In the genomic region with DNA sequence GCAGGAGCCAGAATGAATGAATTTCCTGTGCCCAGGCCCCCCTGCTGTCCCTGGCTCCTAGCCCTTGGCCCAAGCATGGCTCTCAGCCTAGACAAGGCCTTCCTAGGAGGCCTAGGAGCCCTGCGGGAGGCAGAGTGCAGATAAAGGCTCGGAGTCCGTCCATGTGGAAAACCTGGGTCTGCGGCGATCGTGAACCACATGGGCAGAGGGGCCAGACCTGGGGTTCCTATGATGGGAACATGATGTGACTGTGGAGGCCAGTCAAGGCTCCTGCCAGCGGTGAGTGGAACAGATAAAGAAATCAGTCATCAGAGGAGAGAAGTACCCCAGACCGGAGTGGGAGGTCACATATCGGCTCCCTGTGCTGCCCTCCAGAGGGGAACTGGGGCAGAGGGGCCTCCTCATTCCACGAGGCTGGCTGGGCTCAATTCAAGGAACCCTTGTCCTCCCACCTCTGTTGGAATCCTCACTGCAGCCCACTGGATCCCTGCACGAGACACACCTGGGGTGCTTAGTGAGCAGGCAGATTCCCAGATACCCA, we compare ENCODE assay signal across 1 cellular context.
TF ChIP-seq lines count a peak whose summit lies in the region.

No MANE protein-coding gene starts in this region.

TF ChIP-seq in HepG2, 621 proteins besides CTCF, POLR2A, EP300 and RAD21 (continued from another document and continues in another):
- TF ChIP-seq, protein P1, sequence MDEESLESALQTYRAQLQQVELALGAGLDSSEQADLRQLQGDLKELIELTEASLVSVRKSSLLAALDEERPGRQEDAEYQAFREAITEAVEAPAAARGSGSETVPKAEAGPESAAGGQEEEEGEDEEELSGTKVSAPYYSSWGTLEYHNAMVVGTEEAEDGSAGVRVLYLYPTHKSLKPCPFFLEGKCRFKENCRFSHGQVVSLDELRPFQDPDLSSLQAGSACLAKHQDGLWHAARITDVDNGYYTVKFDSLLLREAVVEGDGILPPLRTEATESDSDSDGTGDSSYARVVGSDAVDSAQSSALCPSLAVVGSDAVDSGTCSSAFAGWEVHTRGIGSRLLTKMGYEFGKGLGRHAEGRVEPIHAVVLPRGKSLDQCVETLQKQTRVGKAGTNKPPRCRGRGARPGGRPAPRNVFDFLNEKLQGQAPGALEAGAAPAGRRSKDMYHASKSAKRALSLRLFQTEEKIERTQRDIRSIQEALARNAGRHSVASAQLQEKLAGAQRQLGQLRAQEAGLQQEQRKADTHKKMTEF (CRISPR knock-in tag; IDR thresholded peaks at IDR 0.05), result 0 out of 2 replicates have a peak, but pooled peaks have one; percentile 20
- TF ChIP-seq KDM6A (CRISPR knock-in tag; IDR thresholded peaks at IDR 0.05; ENCODE audit: low read depth) (no peak), NONO (IDR thresholded peaks at IDR 0.05) (no peak), NONO (CRISPR knock-in tag; conservative IDR thresholded peaks at IDR 0.05) (no peak), SUZ12 (IDR thresholded peaks at IDR 0.05; ENCODE audit: low read depth, low read length) (no peak), ZNF260 (CRISPR knock-in tag; IDR thresholded peaks at IDR 0.05; ENCODE audit: borderline replicate concordance, low read depth) (no peak), SALL1 (CRISPR knock-in tag; IDR thresholded peaks at IDR 0.05) (peak; percentile 49; the same call in 1 of the 2 replicates), ZNF101 (CRISPR knock-in tag; IDR thresholded peaks at IDR 0.05; ENCODE audit: borderline replicate concordance, low read depth) (no peak), ATRX (CRISPR knock-in tag; IDR thresholded peaks at IDR 0.05; ENCODE audit: borderline replicate concordance) (no peak), EED (CRISPR knock-in tag; IDR thresholded peaks at IDR 0.05) (no peak), ZSCAN9 (CRISPR knock-in tag; IDR thresholded peaks at IDR 0.05; ENCODE audit: borderline replicate concordance) (no peak), ZNF589 (CRISPR knock-in tag; conservative IDR thresholded peaks at IDR 0.05) (no peak), HOXA7 (CRISPR knock-in tag; IDR thresholded peaks at IDR 0.05) (no peak), ISX (CRISPR knock-in tag; conservative IDR thresholded peaks at IDR 0.05) (no peak), WIZ (CRISPR knock-in tag; IDR thresholded peaks at IDR 0.05) (no peak), STAG1 (CRISPR knock-in tag; IDR thresholded peaks at IDR 0.05) (peak; percentile 83), ZNF205 (CRISPR knock-in tag; IDR thresholded peaks at IDR 0.05) (no peak), ATM (IDR thresholded peaks at IDR 0.05; ENCODE audit: borderline replicate concordance) (no peak), MEF2D (CRISPR knock-in tag; IDR thresholded peaks at IDR 0.05) (no peak), MATR3 (CRISPR knock-in tag; IDR thresholded peaks at IDR 0.05) (no peak), KLF15 (CRISPR knock-in tag; IDR thresholded peaks at IDR 0.05; ENCODE audit: borderline replicate concordance) (no peak), DMAP1 (CRISPR knock-in tag; IDR thresholded peaks at IDR 0.05) (no peak), BRD4 (CRISPR knock-in tag; IDR thresholded peaks at IDR 0.05) (no peak), SNAPC2 (CRISPR knock-in tag; IDR thresholded peaks at IDR 0.05) (no peak), CBFB (CRISPR knock-in tag; IDR thresholded peaks at IDR 0.05) (no peak), RFX1 (IDR thresholded peaks at IDR 0.05) (no peak), MAFK (conservative IDR thresholded peaks at IDR 0.05 in 1 of 2, IDR thresholded peaks at IDR 0.05 in 1 of 2; ENCODE audit: low read length in 2 of 2) (no peak), ZNF12 (CRISPR knock-in tag; IDR thresholded peaks at IDR 0.05) (no peak), JDP2 (CRISPR knock-in tag; IDR thresholded peaks at IDR 0.05; ENCODE audit: borderline replicate concordance) (no peak), PHF8 (CRISPR knock-in tag; IDR thresholded peaks at IDR 0.05) (no peak), ZNF367 (CRISPR knock-in tag; IDR thresholded peaks at IDR 0.05; ENCODE audit: borderline replicate concordance) (no peak), NCOA5 (CRISPR knock-in tag; IDR thresholded peaks at IDR 0.05) (no peak), ZNF709 (CRISPR knock-in tag; IDR thresholded peaks at IDR 0.05) (no peak)
- TF ChIP-seq, protein P2, sequence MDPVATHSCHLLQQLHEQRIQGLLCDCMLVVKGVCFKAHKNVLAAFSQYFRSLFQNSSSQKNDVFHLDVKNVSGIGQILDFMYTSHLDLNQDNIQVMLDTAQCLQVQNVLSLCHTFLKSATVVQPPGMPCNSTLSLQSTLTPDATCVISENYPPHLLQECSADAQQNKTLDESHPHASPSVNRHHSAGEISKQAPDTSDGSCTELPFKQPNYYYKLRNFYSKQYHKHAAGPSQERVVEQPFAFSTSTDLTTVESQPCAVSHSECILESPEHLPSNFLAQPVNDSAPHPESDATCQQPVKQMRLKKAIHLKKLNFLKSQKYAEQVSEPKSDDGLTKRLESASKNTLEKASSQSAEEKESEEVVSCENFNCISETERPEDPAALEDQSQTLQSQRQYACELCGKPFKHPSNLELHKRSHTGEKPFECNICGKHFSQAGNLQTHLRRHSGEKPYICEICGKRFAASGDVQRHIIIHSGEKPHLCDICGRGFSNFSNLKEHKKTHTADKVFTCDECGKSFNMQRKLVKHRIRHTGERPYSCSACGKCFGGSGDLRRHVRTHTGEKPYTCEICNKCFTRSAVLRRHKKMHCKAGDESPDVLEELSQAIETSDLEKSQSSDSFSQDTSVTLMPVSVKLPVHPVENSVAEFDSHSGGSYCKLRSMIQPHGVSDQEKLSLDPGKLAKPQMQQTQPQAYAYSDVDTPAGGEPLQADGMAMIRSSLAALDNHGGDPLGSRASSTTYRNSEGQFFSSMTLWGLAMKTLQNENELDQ (CRISPR knock-in tag; IDR thresholded peaks at IDR 0.05; ENCODE audit: borderline replicate concordance), result no peak
- TF ChIP-seq, protein P3, sequence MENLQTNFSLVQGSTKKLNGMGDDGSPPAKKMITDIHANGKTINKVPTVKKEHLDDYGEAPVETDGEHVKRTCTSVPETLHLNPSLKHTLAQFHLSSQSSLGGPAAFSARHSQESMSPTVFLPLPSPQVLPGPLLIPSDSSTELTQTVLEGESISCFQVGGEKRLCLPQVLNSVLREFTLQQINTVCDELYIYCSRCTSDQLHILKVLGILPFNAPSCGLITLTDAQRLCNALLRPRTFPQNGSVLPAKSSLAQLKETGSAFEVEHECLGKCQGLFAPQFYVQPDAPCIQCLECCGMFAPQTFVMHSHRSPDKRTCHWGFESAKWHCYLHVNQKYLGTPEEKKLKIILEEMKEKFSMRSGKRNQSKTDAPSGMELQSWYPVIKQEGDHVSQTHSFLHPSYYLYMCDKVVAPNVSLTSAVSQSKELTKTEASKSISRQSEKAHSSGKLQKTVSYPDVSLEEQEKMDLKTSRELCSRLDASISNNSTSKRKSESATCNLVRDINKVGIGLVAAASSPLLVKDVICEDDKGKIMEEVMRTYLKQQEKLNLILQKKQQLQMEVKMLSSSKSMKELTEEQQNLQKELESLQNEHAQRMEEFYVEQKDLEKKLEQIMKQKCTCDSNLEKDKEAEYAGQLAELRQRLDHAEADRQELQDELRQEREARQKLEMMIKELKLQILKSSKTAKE (CRISPR knock-in tag; IDR thresholded peaks at IDR 0.05; ENCODE audit: borderline replicate concordance), result no peak
- TF ChIP-seq, protein P4, sequence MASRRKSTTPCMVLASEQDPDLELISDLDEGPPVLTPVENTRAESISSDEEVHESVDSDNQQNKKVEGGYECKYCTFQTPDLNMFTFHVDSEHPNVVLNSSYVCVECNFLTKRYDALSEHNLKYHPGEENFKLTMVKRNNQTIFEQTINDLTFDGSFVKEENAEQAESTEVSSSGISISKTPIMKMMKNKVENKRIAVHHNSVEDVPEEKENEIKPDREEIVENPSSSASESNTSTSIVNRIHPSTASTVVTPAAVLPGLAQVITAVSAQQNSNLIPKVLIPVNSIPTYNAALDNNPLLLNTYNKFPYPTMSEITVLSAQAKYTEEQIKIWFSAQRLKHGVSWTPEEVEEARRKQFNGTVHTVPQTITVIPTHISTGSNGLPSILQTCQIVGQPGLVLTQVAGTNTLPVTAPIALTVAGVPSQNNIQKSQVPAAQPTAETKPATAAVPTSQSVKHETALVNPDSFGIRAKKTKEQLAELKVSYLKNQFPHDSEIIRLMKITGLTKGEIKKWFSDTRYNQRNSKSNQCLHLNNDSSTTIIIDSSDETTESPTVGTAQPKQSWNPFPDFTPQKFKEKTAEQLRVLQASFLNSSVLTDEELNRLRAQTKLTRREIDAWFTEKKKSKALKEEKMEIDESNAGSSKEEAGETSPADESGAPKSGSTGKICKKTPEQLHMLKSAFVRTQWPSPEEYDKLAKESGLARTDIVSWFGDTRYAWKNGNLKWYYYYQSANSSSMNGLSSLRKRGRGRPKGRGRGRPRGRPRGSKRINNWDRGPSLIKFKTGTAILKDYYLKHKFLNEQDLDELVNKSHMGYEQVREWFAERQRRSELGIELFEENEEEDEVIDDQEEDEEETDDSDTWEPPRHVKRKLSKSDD (CRISPR knock-in tag; IDR thresholded peaks at IDR 0.05; ENCODE audit: low read depth), result 0 out of 2 replicates have a peak, but pooled peaks have one; percentile 40
- TF ChIP-seq, protein P5, sequence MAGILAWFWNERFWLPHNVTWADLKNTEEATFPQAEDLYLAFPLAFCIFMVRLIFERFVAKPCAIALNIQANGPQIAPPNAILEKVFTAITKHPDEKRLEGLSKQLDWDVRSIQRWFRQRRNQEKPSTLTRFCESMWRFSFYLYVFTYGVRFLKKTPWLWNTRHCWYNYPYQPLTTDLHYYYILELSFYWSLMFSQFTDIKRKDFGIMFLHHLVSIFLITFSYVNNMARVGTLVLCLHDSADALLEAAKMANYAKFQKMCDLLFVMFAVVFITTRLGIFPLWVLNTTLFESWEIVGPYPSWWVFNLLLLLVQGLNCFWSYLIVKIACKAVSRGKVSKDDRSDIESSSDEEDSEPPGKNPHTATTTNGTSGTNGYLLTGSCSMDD (CRISPR knock-in tag; IDR thresholded peaks at IDR 0.05), result no peak
- TF ChIP-seq, protein P6, sequence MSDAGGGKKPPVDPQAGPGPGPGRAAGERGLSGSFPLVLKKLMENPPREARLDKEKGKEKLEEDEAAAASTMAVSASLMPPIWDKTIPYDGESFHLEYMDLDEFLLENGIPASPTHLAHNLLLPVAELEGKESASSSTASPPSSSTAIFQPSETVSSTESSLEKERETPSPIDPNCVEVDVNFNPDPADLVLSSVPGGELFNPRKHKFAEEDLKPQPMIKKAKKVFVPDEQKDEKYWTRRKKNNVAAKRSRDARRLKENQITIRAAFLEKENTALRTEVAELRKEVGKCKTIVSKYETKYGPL (CRISPR knock-in tag; IDR thresholded peaks at IDR 0.05), result no peak
- TF ChIP-seq, protein P7, sequence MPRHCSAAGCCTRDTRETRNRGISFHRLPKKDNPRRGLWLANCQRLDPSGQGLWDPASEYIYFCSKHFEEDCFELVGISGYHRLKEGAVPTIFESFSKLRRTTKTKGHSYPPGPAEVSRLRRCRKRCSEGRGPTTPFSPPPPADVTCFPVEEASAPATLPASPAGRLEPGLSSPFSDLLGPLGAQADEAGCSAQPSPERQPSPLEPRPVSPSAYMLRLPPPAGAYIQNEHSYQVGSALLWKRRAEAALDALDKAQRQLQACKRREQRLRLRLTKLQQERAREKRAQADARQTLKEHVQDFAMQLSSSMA (CRISPR knock-in tag; IDR thresholded peaks at IDR 0.05), result no peak
- TF ChIP-seq, protein P8, sequence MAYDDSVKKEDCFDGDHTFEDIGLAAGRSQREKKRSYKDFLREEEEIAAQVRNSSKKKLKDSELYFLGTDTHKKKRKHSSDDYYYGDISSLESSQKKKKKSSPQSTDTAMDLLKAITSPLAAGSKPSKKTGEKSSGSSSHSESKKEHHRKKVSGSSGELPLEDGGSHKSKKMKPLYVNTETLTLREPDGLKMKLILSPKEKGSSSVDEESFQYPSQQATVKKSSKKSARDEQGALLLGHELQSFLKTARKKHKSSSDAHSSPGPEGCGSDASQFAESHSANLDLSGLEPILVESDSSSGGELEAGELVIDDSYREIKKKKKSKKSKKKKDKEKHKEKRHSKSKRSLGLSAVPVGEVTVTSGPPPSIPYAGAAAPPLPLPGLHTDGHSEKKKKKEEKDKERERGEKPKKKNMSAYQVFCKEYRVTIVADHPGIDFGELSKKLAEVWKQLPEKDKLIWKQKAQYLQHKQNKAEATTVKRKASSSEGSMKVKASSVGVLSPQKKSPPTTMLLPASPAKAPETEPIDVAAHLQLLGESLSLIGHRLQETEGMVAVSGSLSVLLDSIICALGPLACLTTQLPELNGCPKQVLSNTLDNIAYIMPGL (CRISPR knock-in tag; IDR thresholded peaks at IDR 0.05; ENCODE audit: borderline replicate concordance in 1 of 2, low read depth in 1 of 2), result peak; percentile 58 to 65; a peak in 2 of 4 replicates
- TF ChIP-seq, protein P9, sequence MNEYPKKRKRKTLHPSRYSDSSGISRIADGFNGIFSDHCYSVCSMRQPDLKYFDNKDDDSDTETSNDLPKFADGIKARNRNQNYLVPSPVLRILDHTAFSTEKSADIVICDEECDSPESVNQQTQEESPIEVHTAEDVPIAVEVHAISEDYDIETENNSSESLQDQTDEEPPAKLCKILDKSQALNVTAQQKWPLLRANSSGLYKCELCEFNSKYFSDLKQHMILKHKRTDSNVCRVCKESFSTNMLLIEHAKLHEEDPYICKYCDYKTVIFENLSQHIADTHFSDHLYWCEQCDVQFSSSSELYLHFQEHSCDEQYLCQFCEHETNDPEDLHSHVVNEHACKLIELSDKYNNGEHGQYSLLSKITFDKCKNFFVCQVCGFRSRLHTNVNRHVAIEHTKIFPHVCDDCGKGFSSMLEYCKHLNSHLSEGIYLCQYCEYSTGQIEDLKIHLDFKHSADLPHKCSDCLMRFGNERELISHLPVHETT (CRISPR knock-in tag; conservative IDR thresholded peaks at IDR 0.05), result no peak
- TF ChIP-seq, protein P10, sequence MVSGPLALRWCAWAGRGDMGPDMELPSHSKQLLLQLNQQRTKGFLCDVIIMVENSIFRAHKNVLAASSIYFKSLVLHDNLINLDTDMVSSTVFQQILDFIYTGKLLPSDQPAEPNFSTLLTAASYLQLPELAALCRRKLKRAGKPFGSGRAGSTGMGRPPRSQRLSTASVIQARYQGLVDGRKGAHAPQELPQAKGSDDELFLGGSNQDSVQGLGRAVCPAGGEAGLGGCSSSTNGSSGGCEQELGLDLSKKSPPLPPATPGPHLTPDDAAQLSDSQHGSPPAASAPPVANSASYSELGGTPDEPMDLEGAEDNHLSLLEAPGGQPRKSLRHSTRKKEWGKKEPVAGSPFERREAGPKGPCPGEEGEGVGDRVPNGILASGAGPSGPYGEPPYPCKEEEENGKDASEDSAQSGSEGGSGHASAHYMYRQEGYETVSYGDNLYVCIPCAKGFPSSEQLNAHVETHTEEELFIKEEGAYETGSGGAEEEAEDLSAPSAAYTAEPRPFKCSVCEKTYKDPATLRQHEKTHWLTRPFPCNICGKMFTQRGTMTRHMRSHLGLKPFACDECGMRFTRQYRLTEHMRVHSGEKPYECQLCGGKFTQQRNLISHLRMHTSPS (CRISPR knock-in tag; IDR thresholded peaks at IDR 0.05; ENCODE audit: low read depth), result no peak
